In the genomic region with DNA sequence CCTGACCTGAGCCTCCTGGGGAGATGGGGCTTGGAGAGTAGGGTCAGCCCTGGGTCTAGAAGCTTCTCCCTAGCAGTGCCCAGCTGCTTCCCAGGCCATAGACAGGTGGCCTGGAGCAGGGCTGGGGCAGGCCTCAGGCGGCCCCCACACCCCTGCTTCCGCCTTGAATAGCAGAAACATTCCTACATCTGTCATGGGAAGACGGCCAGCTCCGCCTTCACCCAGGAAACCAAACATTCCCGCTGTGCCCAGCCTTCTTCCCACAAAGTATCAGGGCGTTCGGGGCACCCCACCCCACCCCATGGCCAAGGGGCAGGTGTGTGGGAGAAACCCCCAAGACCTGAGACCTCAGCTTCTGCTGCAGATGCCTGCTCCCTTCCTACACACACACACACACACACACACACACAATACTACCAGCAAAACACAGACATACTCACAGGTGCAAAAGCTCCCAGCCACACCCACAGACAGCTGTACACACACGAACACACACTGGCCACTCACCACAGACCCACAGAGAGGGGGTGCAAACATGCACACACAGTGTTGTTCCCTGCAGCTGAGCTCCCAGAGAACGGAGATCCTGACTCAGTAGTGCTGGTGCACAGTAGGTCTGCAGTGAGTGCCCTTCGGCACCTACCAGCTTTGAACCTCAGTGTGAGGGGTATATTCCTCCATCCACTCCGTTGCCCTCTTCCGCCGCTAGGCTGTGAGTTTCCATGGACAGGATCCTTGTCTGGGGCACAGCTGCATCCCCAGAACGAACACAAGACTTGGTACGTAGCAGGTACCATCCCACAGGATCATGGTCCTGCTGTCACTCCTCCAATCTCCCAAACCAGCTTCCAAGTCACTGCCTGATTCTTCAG, we compare ENCODE assay signal across 8 cellular contexts. TPM values are rescaled to one million over a fixed set of nuclear protein-coding genes. Genes with fewer than 3 reads are reported as not detected.
DNase-seq lines count a peak whose midpoint lies in the region; ATAC-seq, FAIRE-seq and TF ChIP-seq lines count a peak whose summit lies in the region.

No MANE protein-coding gene starts in this region.

- no peaks in the 10 kb centered on the region for H3K36me3 ChIP-seq in WERI-Rb-1

- no peak overlapping the region for H3K27ac ChIP-seq in WERI-Rb-1

- peak; percentile 8 for DNase-seq in AG08396 (ENCODE audit: low spot score)
- peak; percentile 3 for DNase-seq in GM03348 (ENCODE audit: low spot score)
- no peak for DNase-seq in T-helper 17 cell
- DNase-seq in kidney glomerular epithelial cell (lab: John Stamatoyannopoulos, UW): peak; percentile 38
- no peak for DNase-seq in WERI-Rb-1
- no peak for DNase-seq in SKM-1 (lab: John Stamatoyannopoulos, UW; ENCODE audit: unreplicated experiment)
- DNase-seq in frontal cortex (ENCODE audit: low spot score in 2 of 2): no peak
- DNase-seq in NCI-H1930 (lab: John Stamatoyannopoulos, UW): no peak

- FAIRE-seq in frontal cortex (lab: Jason Lieb, UNC): no peak

- H3K4me3 ChIP-seq in WERI-Rb-1 (ENCODE audit: low read depth, low read length): no peak overlapping the region

- no peak for TF ChIP-seq CTCF in WERI-Rb-1 (IDR thresholded peaks at IDR 0.05; ENCODE audit: low read depth, low read length)

- no peaks in the 10 kb centered on the region for H3K27me3 ChIP-seq in WERI-Rb-1 (ENCODE audit: insufficient read depth, low read depth, severe bottlenecking)

- peaks cover 13% of the 10 kb centered on the region for H3K27me3 Mint-ChIP-seq in T-helper 17 cell

- peak overlapping the region; percentile 75 for H3K4me3 Mint-ChIP-seq in T-helper 17 cell

- H3K27ac Mint-ChIP-seq in T-helper 17 cell: peak overlapping the region; percentile 63

- no peaks in the 10 kb centered on the region for H3K9me3 ChIP-seq in T-helper 17 cell (ENCODE audit: control insufficient read depth, low read length, poor library complexity, severe bottlenecking)
- H3K9me3 ChIP-seq in WERI-Rb-1 (ENCODE audit: severe bottlenecking): no peaks in the 10 kb centered on the region

- no peaks in the 10 kb centered on the region for H3K36me3 Mint-ChIP-seq in T-helper 17 cell (ENCODE audit: low read depth)

- H3K4me1 Mint-ChIP-seq in T-helper 17 cell: peaks cover 29% of the 10 kb centered on the region

- no peak for ATAC-seq in T-helper 17 cell

RNA-seq across cellular contexts. Expression of a gene that starts 37.4 kb away (rescaled TPM):
- 1 to 10 TPM; 2.8 to 4.4 TPM for total RNA-seq in T-helper 17 cell
- total RNA-seq in frontal cortex: 2.0 TPM

RNA-seq across cellular contexts. Expression of a gene that starts 54.9 kb away (rescaled TPM):
- total RNA-seq in T-helper 17 cell (10 to 100 TPM; 73.9 to 87.9 TPM), frontal cortex (6.1 TPM)

Comparison
In these comparisons a context has a peak if more than half of its experiments do, and no peak if none do; other contexts are left out.
1. DNase-seq: peak in AG08396 (single experiment), GM03348 (single experiment) and kidney glomerular epithelial cell (single experiment); none in T-helper 17 cell (0 of 3), WERI-Rb-1 (single experiment), SKM-1 (single experiment), frontal cortex (0 of 2) and NCI-H1930 (0 of 2).
2. RNA of a gene that starts 54.9 kb away (total RNA-seq): 73.9 to 87.9 TPM in T-helper 17 cell; 6.1 TPM in frontal cortex (single experiment); every median in the first group is over 10 times any median in the second.